20 cellular contexts compared by ENCODE assay signal in genomic region chr11:120039031-120039430, GRCh38.
"Had no signal": no experiment of that assay in that cellular context is flagged by ENCODE, and none has a peak within 500 bp of the region (broad histone marks: within the 10 kb centered on the region; RNA-seq: fewer than 3 reads in every experiment).

No MANE protein-coding gene starts in this region.

- H3K27ac ChIP-seq: HL-60, KMS-11 had no signal

- DNase-seq: Kasumi-1, MV-4-11, NCI-H1092, NCI-H1105 treated with DMSO at 0.1 percent for 48 hours, NCI-H1417 treated with DMSO at 0.1 percent for 48 hours, NCI-H146, NCI-H1694 treated with DMSO at 0.1 percent for 48 hours, NCI-H1930, NCI-H2081, NCI-H2107, NCI-H2227 treated with DMSO at 0.1 percent for 48 hours, NCI-H524, NCI-H69, NCI-H774, RPMI8226, SHP77, SK-N-SH had no signal

- H3K4me2 ChIP-seq: KMS-11, SK-N-SH had no signal

- H3K9ac ChIP-seq: KMS-11, SK-N-SH had no signal

- H3K4me3 ChIP-seq: K562 had no signal

- H3K9me3 ChIP-seq: SK-N-SH had no signal

- ATAC-seq: K562 had no signal
